8 cellular contexts compared by ENCODE assay signal in the genomic region with DNA sequence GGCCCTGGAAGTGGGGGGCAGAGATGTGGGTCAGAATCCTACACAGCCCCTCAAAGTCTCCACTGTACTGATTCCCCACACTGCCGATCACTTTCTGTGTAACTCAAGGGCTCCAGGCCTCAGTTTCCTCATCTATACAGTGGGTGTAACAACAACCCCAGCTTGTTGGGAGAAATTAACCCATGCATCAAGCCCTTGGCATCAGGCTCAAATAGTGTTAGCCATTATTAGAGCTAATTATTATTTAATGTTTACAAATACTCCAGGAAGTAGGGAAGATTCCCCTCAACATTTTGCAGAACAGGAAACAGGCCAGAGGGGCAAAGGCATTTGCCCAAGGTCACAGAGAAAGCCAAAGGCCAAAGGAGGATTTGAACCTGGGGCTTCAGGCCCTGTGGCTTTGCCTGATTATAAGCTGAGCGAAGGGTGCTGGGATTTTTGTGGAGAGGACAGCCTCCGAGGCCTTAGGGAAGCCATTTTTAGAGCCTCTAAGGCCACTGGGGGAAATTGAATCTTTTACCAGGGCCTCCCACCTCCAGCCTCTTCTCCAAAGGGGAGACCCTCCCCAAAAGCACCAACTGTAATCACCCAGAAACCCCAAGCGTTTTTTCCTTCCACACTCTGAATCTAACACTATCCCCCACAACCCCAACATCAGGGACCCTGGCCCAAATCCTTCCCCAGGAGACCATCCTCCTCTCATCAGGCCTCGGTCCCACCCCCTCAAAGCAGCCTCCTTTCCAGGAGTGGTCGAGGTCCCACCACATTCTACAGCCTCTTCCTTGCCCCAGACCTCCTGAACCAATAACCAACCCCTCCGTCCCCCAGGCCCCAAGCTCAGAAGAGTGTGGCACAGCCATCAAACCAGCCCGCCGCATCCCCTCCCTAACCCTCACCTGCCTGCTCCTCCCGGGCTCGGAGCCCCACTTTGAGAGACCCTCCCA. TPM values are rescaled to one million over a fixed set of nuclear protein-coding genes. Genes with fewer than 3 reads are reported as not detected.
A peak's percentile ranks its signal among the peaks of the same experiment; 100 is the strongest.
DNase-seq lines count a peak whose midpoint lies in the region; ATAC-seq and TF ChIP-seq lines count a peak whose summit lies in the region.

No MANE protein-coding gene starts in this region.

- no peak overlapping the region for H2BK5ac ChIP-seq in trophoblast cell (ENCODE audit: low read depth, low read length, poor library complexity)

- DNase-seq in GM12864 (ENCODE audit: low read depth), result no peak
- DNase-seq in esophagus muscularis mucosa (ENCODE audit: extremely low spot score), result no peak
- DNase-seq in trophoblast cell, result peak in 1 of 2 donors; percentile 20
- no peak for DNase-seq in NCI-H2107 (lab: John Stamatoyannopoulos, UW)
- no peak for DNase-seq in NCI-H146 treated with DMSO at 0.1 percent for 48 hours (lab: John Stamatoyannopoulos, UW; ENCODE audit: unreplicated experiment)
- DNase-seq in amniotic stem cell (lab: John Stamatoyannopoulos, UW), result no peak
- no peak for DNase-seq in HPDE6-E6E7 (ENCODE audit: extremely low spot score)

- H2BK120ac ChIP-seq in trophoblast cell (ENCODE audit: insufficient read depth, low read length, poor library complexity), result peak overlapping the region; percentile 39

- H3K36me3 ChIP-seq in esophagus muscularis mucosa (peaks cover 20 to 42% (median 41%) of the 10 kb centered on the region in 4 donors), trophoblast cell (ENCODE audit: control insufficient read depth in 1 of 2, insufficient read depth in 2 of 2, low read length in 2 of 2) (peaks cover 31 to 32% of the 10 kb centered on the region in 2 experiments)

- H3K4me2 ChIP-seq in trophoblast cell (ENCODE audit: low read length), result peak overlapping the region; percentile 57

- H3K79me2 ChIP-seq in trophoblast cell (ENCODE audit: control insufficient read depth, insufficient read depth, low read length, poor library complexity), result peaks cover 8% of the 10 kb centered on the region

- TF ChIP-seq CTCF in GM12864 (IDR thresholded peaks at IDR 0.05; ENCODE audit: low read depth, low read length, missing control alignments), result no peak
- TF ChIP-seq CTCF in esophagus muscularis mucosa (IDR thresholded peaks at IDR 0.05), result no peak

- H3K9me3 ChIP-seq in esophagus muscularis mucosa (no peaks in the 10 kb centered on the region), trophoblast cell (ENCODE audit: insufficient read depth, low read depth, low read length) (no peaks in the 10 kb centered on the region)

- H3K9ac ChIP-seq in trophoblast cell (ENCODE audit: low read length), result no peak overlapping the region

- peaks cover 10% of the 10 kb centered on the region for H3K79me1 ChIP-seq in trophoblast cell (ENCODE audit: low read length)

- H3K4me1 ChIP-seq in esophagus muscularis mucosa, result peaks cover 13 to 25% (median 24%) of the 10 kb centered on the region in 4 donors
- H3K4me1 ChIP-seq in trophoblast cell (ENCODE audit: control insufficient read depth in 1 of 2, insufficient read depth in 2 of 2, low read length in 2 of 2), result peaks cover 6 to 13% of the 10 kb centered on the region in 2 experiments

- H3K4ac ChIP-seq in trophoblast cell (ENCODE audit: low read depth, low read length), result peak overlapping the region; percentile 91

- TF ChIP-seq POLR2A in esophagus muscularis mucosa (IDR thresholded peaks at IDR 0.05; ENCODE audit: low read depth), result no peak

- H3K23ac ChIP-seq in trophoblast cell (ENCODE audit: low read length), result no peak overlapping the region

- 23% methylated on average over 11 of the region's 11 CpGs for WGBS in esophagus muscularis mucosa
- WGBS in trophoblast cell (ENCODE audit: extremely low coverage, insufficient coverage, insufficient read length), result no CpG with 5 or more reads among the region's 11 CpGs

- peak; percentile 15 for ATAC-seq in SK-N-SH treated with all-trans-retinoic acid at 6 μM for 48 hours

- H3K4me3 ChIP-seq in GM12864 (ENCODE audit: low read depth, low read length) (peak overlapping the region; percentile 75), esophagus muscularis mucosa (peak overlapping the region; percentile 78 to 95 (median 86)), trophoblast cell (ENCODE audit: low read depth, low read length) (peak overlapping the region; percentile 87)

- peak overlapping the region; percentile 32 for H2BK12ac ChIP-seq in trophoblast cell (ENCODE audit: low read length)

- peak overlapping the region; percentile 23 for H2AK5ac ChIP-seq in trophoblast cell (ENCODE audit: low read length)

- no peak for TF ChIP-seq EP300 in esophagus muscularis mucosa (IDR thresholded peaks at IDR 0.05)

- peak overlapping the region; percentile 16 for H3K14ac ChIP-seq in trophoblast cell (ENCODE audit: low read length)

- H4K91ac ChIP-seq in trophoblast cell (ENCODE audit: low read depth, low read length), result peak overlapping the region; percentile 36

- no peak overlapping the region for H2AFZ ChIP-seq in trophoblast cell (ENCODE audit: insufficient read depth, low read length, poor library complexity)

- H4K12ac ChIP-seq in trophoblast cell (ENCODE audit: low read depth, low read length), result peak overlapping the region; percentile 89

- H4K8ac ChIP-seq in trophoblast cell (ENCODE audit: low read depth, low read length), result peak overlapping the region; percentile 63

- H3K27me3 ChIP-seq in esophagus muscularis mucosa (no peaks in the 10 kb centered on the region), trophoblast cell (ENCODE audit: insufficient read depth, low read length) (no peaks in the 10 kb centered on the region)

- peak overlapping the region; percentile 60 for H3K18ac ChIP-seq in trophoblast cell (ENCODE audit: low read length)

- intact Hi-C loops in esophagus muscularis mucosa (cut with DNase I), result no loop called here

- H3K27ac ChIP-seq in esophagus muscularis mucosa (replicated peaks in 1 of 4), result peak overlapping the region; percentile 93 to 96 (median 94)
- H3K27ac ChIP-seq in trophoblast cell (ENCODE audit: low read depth, low read length), result no peak overlapping the region

TF ChIP-seq in SK-N-SH treated with all-trans-retinoic acid at 6 μM for 48 hours, 23 proteins besides CTCF, POLR2A, EP300 and RAD21:
- TF ChIP-seq TOX (CRISPR knock-in tag; IDR thresholded peaks at IDR 0.05; ENCODE audit: borderline replicate concordance) (no peak), SNAI2 (CRISPR knock-in tag; IDR thresholded peaks at IDR 0.05) (no peak), ARNTL (CRISPR knock-in tag; IDR thresholded peaks at IDR 0.05; ENCODE audit: borderline replicate concordance, low read depth) (no peak), ZNF70 (CRISPR knock-in tag; IDR thresholded peaks at IDR 0.05) (no peak)
- TF ChIP-seq, protein P1, sequence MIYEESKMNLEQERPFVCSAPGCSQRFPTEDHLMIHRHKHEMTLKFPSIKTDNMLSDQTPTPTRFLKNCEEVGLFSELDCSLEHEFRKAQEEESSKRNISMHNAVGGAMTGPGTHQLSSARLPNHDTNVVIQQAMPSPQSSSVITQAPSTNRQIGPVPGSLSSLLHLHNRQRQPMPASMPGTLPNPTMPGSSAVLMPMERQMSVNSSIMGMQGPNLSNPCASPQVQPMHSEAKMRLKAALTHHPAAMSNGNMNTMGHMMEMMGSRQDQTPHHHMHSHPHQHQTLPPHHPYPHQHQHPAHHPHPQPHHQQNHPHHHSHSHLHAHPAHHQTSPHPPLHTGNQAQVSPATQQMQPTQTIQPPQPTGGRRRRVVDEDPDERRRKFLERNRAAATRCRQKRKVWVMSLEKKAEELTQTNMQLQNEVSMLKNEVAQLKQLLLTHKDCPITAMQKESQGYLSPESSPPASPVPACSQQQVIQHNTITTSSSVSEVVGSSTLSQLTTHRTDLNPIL (CRISPR knock-in tag; IDR thresholded peaks at IDR 0.05; ENCODE audit: low read depth), result no peak
- TF ChIP-seq, protein P2, sequence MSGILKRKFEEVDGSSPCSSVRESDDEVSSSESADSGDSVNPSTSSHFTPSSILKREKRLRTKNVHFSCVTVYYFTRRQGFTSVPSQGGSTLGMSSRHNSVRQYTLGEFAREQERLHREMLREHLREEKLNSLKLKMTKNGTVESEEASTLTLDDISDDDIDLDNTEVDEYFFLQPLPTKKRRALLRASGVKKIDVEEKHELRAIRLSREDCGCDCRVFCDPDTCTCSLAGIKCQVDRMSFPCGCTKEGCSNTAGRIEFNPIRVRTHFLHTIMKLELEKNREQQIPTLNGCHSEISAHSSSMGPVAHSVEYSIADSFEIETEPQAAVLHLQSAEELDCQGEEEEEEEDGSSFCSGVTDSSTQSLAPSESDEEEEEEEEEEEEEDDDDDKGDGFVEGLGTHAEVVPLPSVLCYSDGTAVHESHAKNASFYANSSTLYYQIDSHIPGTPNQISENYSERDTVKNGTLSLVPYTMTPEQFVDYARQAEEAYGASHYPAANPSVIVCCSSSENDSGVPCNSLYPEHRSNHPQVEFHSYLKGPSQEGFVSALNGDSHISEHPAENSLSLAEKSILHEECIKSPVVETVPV (CRISPR knock-in tag; IDR thresholded peaks at IDR 0.05), result no peak

RNA-seq across cellular contexts. Expression of a gene that starts 1.1 kb away (rescaled TPM):
- total RNA-seq in esophagus muscularis mucosa, result 100 to 1,000 TPM; 420 to 568 (median 430) TPM
- polyA plus RNA-seq in trophoblast cell (2013), result 152 and 154 TPM in 2 replicates

RNA-seq across cellular contexts. Expression of a gene that starts 15.4 kb away (rescaled TPM):
- 100 to 1,000 TPM; 129 to 155 (median 149) TPM for total RNA-seq in esophagus muscularis mucosa
- 112 and 120 TPM in 2 replicates for polyA plus RNA-seq in trophoblast cell (2013)

RNA-seq across cellular contexts. Expression of a gene that starts 20.4 kb away (rescaled TPM):
- 10 to 100 TPM in 3 of 4 donors, 1 to 10 TPM in 1; 9.1 to 35.1 (median 20.1) TPM for total RNA-seq in esophagus muscularis mucosa
- 26.7 and 26.8 TPM in 2 replicates for polyA plus RNA-seq in trophoblast cell (2013)

RNA-seq across cellular contexts. Expression of a gene that starts 29.4 kb away (rescaled TPM):
- total RNA-seq in esophagus muscularis mucosa, result 100 to 1,000 TPM; 560 to 800 (median 665) TPM
- polyA plus RNA-seq in trophoblast cell (2013), result 1,411 and 1,415 TPM in 2 replicates

RNA-seq across cellular contexts. Expression of a gene that starts 46.3 kb away (rescaled TPM):
- total RNA-seq in esophagus muscularis mucosa, result 10 to 100 TPM; 56.1 to 77.7 (median 67.0) TPM
- polyA plus RNA-seq in trophoblast cell (2013), result 64.9 and 69.3 TPM in 2 replicates
